Comparison of ENCODE assay signal across 1 cellular context in genomic region chr14:35534884-35535793, GRCh38.
TF ChIP-seq lines count a peak whose summit lies in the region.

No MANE protein-coding gene starts in this region.

TF ChIP-seq in HepG2, 621 proteins besides CTCF, POLR2A, EP300 and RAD21 (continued from another document and continues in another):
- TF ChIP-seq HBP1 (CRISPR knock-in tag; IDR thresholded peaks at IDR 0.05; ENCODE audit: low read depth) (peak; percentile 100), KLF11 (CRISPR knock-in tag; IDR thresholded peaks at IDR 0.05) (peak; percentile 100), MIER2 (CRISPR knock-in tag; IDR thresholded peaks at IDR 0.05) (peak; percentile 100), ZFAT (CRISPR knock-in tag; conservative IDR thresholded peaks at IDR 0.05) (peak; percentile 99), GPBP1L1 (CRISPR knock-in tag; IDR thresholded peaks at IDR 0.05) (peak; percentile 68; the same call in 1 of the 2 replicates), FOXM1 (CRISPR knock-in tag; IDR thresholded peaks at IDR 0.05) (peak; percentile 100), ETV5 (CRISPR knock-in tag; IDR thresholded peaks at IDR 0.05; ENCODE audit: borderline replicate concordance) (peak; percentile 100), ZNF30 (CRISPR knock-in tag; IDR thresholded peaks at IDR 0.05) (peak; percentile 100), HMG20A (CRISPR knock-in tag; IDR thresholded peaks at IDR 0.05; ENCODE audit: borderline replicate concordance) (peak; percentile 100), ELF4 (CRISPR knock-in tag; IDR thresholded peaks at IDR 0.05; ENCODE audit: borderline replicate concordance) (peak; percentile 100), CBFB (CRISPR knock-in tag; IDR thresholded peaks at IDR 0.05) (peak; percentile 100), ZFP62 (CRISPR knock-in tag; IDR thresholded peaks at IDR 0.05) (0 out of 2 replicates have a peak, but pooled peaks have one; percentile 73), MLXIP (CRISPR knock-in tag; IDR thresholded peaks at IDR 0.05; ENCODE audit: borderline replicate concordance) (peak; percentile 100), ZNF564 (CRISPR knock-in tag; IDR thresholded peaks at IDR 0.05) (peak; percentile 100), ZNF709 (CRISPR knock-in tag; IDR thresholded peaks at IDR 0.05) (peak; percentile 100), ZNF276 (CRISPR knock-in tag; IDR thresholded peaks at IDR 0.05; ENCODE audit: low read depth) (peak; percentile 100), NCOR1 (IDR thresholded peaks at IDR 0.05; ENCODE audit: borderline replicate concordance, low read length) (no peak), PHF8 (CRISPR knock-in tag; IDR thresholded peaks at IDR 0.05) (peak; percentile 95), PHF21A (CRISPR knock-in tag; IDR thresholded peaks at IDR 0.05) (peak; percentile 94), DMTF1 (CRISPR knock-in tag; IDR thresholded peaks at IDR 0.05) (peak; percentile 99), TRIM24 (CRISPR knock-in tag; IDR thresholded peaks at IDR 0.05) (0 out of 2 replicates have a peak, but pooled peaks have one; percentile 78), ZFP36L2 (CRISPR knock-in tag; IDR thresholded peaks at IDR 0.05) (peak; percentile 100), ZNF468 (CRISPR knock-in tag; IDR thresholded peaks at IDR 0.05) (peak; percentile 100), ZNF12 (CRISPR knock-in tag; IDR thresholded peaks at IDR 0.05) (peak; percentile 100), HNF1A (IDR thresholded peaks at IDR 0.05; ENCODE audit: low read depth) (no peak), HNF1A (CRISPR knock-in tag; IDR thresholded peaks at IDR 0.05; ENCODE audit: borderline replicate concordance) (peak; percentile 98), REPIN1 (CRISPR knock-in tag; IDR thresholded peaks at IDR 0.05; ENCODE audit: borderline replicate concordance, low read depth) (peak; percentile 100), PTBP1 (IDR thresholded peaks at IDR 0.05; ENCODE audit: low read depth, low read length, poor library complexity, severe bottlenecking) (peak; percentile 98), ZNF557 (CRISPR knock-in tag; IDR thresholded peaks at IDR 0.05) (peak; percentile 100), ZNF780A (CRISPR knock-in tag; IDR thresholded peaks at IDR 0.05) (peak; percentile 100), MEIS2 (CRISPR knock-in tag; IDR thresholded peaks at IDR 0.05) (peak; percentile 100), ZNF816 (CRISPR knock-in tag; IDR thresholded peaks at IDR 0.05; ENCODE audit: borderline replicate concordance) (peak; percentile 100), GATAD1 (CRISPR knock-in tag; IDR thresholded peaks at IDR 0.05) (peak; percentile 96), SOX6 (IDR thresholded peaks at IDR 0.05) (no peak), SOX6 (CRISPR knock-in tag; IDR thresholded peaks at IDR 0.05) (peak; percentile 96)
- TF ChIP-seq, protein P1, sequence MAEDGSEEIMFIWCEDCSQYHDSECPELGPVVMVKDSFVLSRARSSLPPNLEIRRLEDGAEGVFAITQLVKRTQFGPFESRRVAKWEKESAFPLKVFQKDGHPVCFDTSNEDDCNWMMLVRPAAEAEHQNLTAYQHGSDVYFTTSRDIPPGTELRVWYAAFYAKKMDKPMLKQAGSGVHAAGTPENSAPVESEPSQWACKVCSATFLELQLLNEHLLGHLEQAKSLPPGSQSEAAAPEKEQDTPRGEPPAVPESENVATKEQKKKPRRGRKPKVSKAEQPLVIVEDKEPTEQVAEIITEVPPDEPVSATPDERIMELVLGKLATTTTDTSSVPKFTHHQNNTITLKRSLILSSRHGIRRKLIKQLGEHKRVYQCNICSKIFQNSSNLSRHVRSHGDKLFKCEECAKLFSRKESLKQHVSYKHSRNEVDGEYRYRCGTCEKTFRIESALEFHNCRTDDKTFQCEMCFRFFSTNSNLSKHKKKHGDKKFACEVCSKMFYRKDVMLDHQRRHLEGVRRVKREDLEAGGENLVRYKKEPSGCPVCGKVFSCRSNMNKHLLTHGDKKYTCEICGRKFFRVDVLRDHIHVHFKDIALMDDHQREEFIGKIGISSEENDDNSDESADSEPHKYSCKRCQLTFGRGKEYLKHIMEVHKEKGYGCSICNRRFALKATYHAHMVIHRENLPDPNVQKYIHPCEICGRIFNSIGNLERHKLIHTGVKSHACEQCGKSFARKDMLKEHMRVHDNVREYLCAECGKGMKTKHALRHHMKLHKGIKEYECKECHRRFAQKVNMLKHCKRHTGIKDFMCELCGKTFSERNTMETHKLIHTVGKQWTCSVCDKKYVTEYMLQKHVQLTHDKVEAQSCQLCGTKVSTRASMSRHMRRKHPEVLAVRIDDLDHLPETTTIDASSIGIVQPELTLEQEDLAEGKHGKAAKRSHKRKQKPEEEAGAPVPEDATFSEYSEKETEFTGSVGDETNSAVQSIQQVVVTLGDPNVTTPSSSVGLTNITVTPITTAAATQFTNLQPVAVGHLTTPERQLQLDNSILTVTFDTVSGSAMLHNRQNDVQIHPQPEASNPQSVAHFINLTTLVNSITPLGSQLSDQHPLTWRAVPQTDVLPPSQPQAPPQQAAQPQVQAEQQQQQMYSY (CRISPR knock-in tag; IDR thresholded peaks at IDR 0.05) = peak; percentile 97
